23 cellular contexts compared by ENCODE assay signal in the genomic region with DNA sequence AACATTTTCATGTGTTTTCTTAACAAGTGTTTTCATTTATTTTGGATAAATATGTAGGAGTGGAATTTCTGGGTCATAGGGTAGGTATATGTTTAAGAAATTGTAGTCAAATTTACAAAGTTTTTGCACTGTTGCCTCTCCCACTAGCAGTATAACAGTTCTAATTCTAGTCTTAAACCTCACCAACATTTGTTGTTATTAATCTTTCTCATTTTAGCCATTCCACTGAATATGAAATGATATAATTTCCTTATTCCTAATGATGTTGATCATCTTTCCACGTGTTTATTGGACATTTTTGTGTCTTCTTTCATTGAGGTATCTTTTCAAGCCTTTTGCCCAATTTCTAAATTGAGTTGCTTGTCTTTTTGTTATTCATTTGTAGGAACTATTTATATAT.
"Had no signal": no experiment of that assay in that cellular context is flagged by ENCODE, and none has a peak within 500 bp of the region (broad histone marks: within the 10 kb centered on the region; RNA-seq: fewer than 3 reads in every experiment).

No MANE protein-coding gene starts in this region.

- H3K9me3 ChIP-seq: stomach, suprapubic skin, testis, thoracic aorta, thyroid gland, tibial artery, tibial nerve, transverse colon, upper lobe of right lung, vagina had no signal

- DNase-seq: stimulated activated CD4-positive, alpha-beta T cell treated with anti-CD3 and anti-CD28 coated beads, Interleukin-2, amount 100 ng/mL, for 48 hours; stimulated activated CD4-positive, alpha-beta T cell treated with anti-CD3 and anti-CD28 coated beads, Interleukin-4, amount 100 ng/mL, for 1 hour; stimulated activated CD4-positive, alpha-beta T cell treated with anti-CD3 and anti-CD28 coated beads, Interleukin-4, amount 100 ng/mL, for 24 hours; stimulated activated CD4-positive, alpha-beta T cell treated with anti-CD3 and anti-CD28 coated beads, Interleukin-4, amount 100 ng/mL, for 4 hours; stimulated activated CD8-positive, alpha-beta memory T cell treated with anti-CD3 and anti-CD28 coated beads, Interleukin-4, amount 100 ng/mL, for 48 hours; stimulated activated naive B cell treated with anti-CD40 and anti-IgM and Interleukin-4, amounts not matched to agents 10 μg/mL and 1 μg/mL and 100 μg/mL, for 72 hours; stimulated activated naive CD4-positive, alpha-beta T cell; stimulated activated naive CD4-positive, alpha-beta T cell treated with Interleukin-2 at 50 U/mL for 16 hours; stimulated activated naive CD8-positive, alpha-beta T cell treated with anti-CD3 and anti-CD28 coated beads, Interleukin-15, amount 100 ng/mL, for 72 hours; stimulated activated naive CD8-positive, alpha-beta T cell treated with anti-CD3 and anti-CD28 coated beads, Interleukin-15, Interleukin-2, amounts not matched to agents 100 U/mL and 50 U/mL, for 24 hours; stomach; substantia nigra; testis; thyroid gland; tibial artery; transverse colon; upper lobe of left lung; upper lobe of right lung; uterus had no signal

- H3K27me3 ChIP-seq: suprapubic skin, testis, thyroid gland, tibial nerve, upper lobe of left lung, uterus, vagina had no signal

- H3K4me3 ChIP-seq: stomach, suprapubic skin, testis, thoracic aorta, thyroid gland, tibial artery, tibial nerve, transverse colon, upper lobe of left lung, upper lobe of right lung, uterus, vagina had no signal

- H3K4me1 ChIP-seq: stomach, suprapubic skin, testis, thyroid gland, tibial artery, tibial nerve, transverse colon, uterus had no signal

- H3K36me3 ChIP-seq: stomach, suprapubic skin, thoracic aorta, thyroid gland, tibial artery, tibial nerve, transverse colon, upper lobe of left lung, upper lobe of right lung, uterus, vagina had no signal

- H3K27ac ChIP-seq: stomach, suprapubic skin, testis, thoracic aorta, thyroid gland, tibial artery, tibial nerve, transverse colon, upper lobe of left lung, upper lobe of right lung, uterus, vagina had no signal
